Comparison of ENCODE assay signal across 13 cellular contexts in genomic region chr3:143165211-143165610, GRCh38. TPM values are rescaled to one million over a fixed set of nuclear protein-coding genes. Genes with fewer than 3 reads are reported as not detected.
DNase-seq lines count a peak whose midpoint lies in the region; ATAC-seq and TF ChIP-seq lines count a peak whose summit lies in the region.
"Had no signal": no experiment of that assay in that cellular context is flagged by ENCODE, and none has a peak within 500 bp of the region (broad histone marks: within the 10 kb centered on the region; RNA-seq: fewer than 3 reads in every experiment).

No MANE protein-coding gene starts in this region.

- H3K36me3 ChIP-seq in CD4-positive, CD25-positive, alpha-beta regulatory T cell (ENCODE audit: control insufficient read depth, insufficient read depth, low read length) = no peaks in the 10 kb centered on the region
- no peaks in the 10 kb centered on the region for H3K36me3 ChIP-seq in vagina

- in situ Hi-C loops in GM13976 (cut with MboI; ENCODE audit: low sequenced_read_pairs, unreplicated experiment) = no loop called here

- no peak for TF ChIP-seq CTCF in vagina (IDR thresholded peaks at IDR 0.05)
- TF ChIP-seq CTCF in GM13976 (IDR thresholded peaks at IDR 0.05; ENCODE audit: borderline replicate concordance, control extremely low read depth, extremely low read depth, insufficient read depth, missing control alignments) = no peak

- peaks cover 24 to 76% (median 49%) of the 10 kb centered on the region in 4 donors for H3K4me1 Mint-ChIP-seq in CD4-positive, CD25-positive, alpha-beta regulatory T cell
- peaks cover 71% of the 10 kb centered on the region for H3K4me1 Mint-ChIP-seq in activated naive CD8-positive, alpha-beta T cell treated with anti-CD3 and anti-CD28 coated beads for 36 hours

- intact Hi-C loops in vagina (cut with DNase I) = no loop called here

- DNase-seq in CD4-positive, CD25-positive, alpha-beta regulatory T cell = no peak
- no peak for DNase-seq in activated naive CD8-positive, alpha-beta T cell treated with anti-CD3 and anti-CD28 coated beads for 36 hours
- DNase-seq in vagina (ENCODE audit: extremely low spot score in 2 of 2) (no peak), EL (no peak), GM13976 (ENCODE audit: low spot score) (no peak)
- no peak for DNase-seq in activated CD4-positive, CD25-positive, alpha-beta regulatory T cell (lab: John Stamatoyannopoulos, UW)
- DNase-seq: activated effector memory CD4-positive, alpha-beta T cell treated with Interleukin-2 at 50 U/mL for 16 hours; NCI-H2171 had no signal

- H3K4me3 Mint-ChIP-seq in CD4-positive, CD25-positive, alpha-beta regulatory T cell = peak overlapping the region; percentile 59 to 89 (median 66)
- H3K4me3 Mint-ChIP-seq in activated naive CD8-positive, alpha-beta T cell treated with anti-CD3 and anti-CD28 coated beads for 36 hours = peak overlapping the region; percentile 44

- H3K4me1 ChIP-seq in CD4-positive, CD25-positive, alpha-beta regulatory T cell (ENCODE audit: control insufficient read depth, insufficient read depth, low read length, poor library complexity, severe bottlenecking) = peaks cover 51% of the 10 kb centered on the region
- H3K4me1 ChIP-seq in vagina = no peaks in the 10 kb centered on the region

- peaks cover 4% of the 10 kb centered on the region for H3K36me3 Mint-ChIP-seq in CD4-positive, CD25-positive, alpha-beta regulatory T cell
- H3K36me3 Mint-ChIP-seq in activated naive CD8-positive, alpha-beta T cell treated with anti-CD3 and anti-CD28 coated beads for 36 hours = peaks cover 10% of the 10 kb centered on the region

- H3K9me3 Mint-ChIP-seq in CD4-positive, CD25-positive, alpha-beta regulatory T cell = peaks cover 0 to 2% (median 0%) of the 10 kb centered on the region in 7 donors
- peaks cover 6% of the 10 kb centered on the region for H3K9me3 Mint-ChIP-seq in activated naive CD8-positive, alpha-beta T cell treated with anti-CD3 and anti-CD28 coated beads for 36 hours
- H3K9me3 Mint-ChIP-seq: IgD-negative memory B cell had no signal

- H3K27me3 ChIP-seq in CD4-positive, CD25-positive, alpha-beta regulatory T cell (ENCODE audit: control insufficient read depth, insufficient read depth, low read length) = no peaks in the 10 kb centered on the region
- no peaks in the 10 kb centered on the region for H3K27me3 ChIP-seq in vagina

- no peaks in the 10 kb centered on the region for H3K9me3 ChIP-seq in CD4-positive, CD25-positive, alpha-beta regulatory T cell (ENCODE audit: control insufficient read depth in 2 of 2, low read length in 2 of 2)
- no peaks in the 10 kb centered on the region for H3K9me3 ChIP-seq in vagina

- H3K27me3 Mint-ChIP-seq in CD4-positive, CD25-positive, alpha-beta regulatory T cell = no peaks in the 10 kb centered on the region
- H3K27me3 Mint-ChIP-seq in activated naive CD8-positive, alpha-beta T cell treated with anti-CD3 and anti-CD28 coated beads for 36 hours = no peaks in the 10 kb centered on the region
- H3K27me3 Mint-ChIP-seq: IgD-negative memory B cell had no signal

- H3K4me3 ChIP-seq in CD4-positive, CD25-positive, alpha-beta regulatory T cell (ENCODE audit: low read depth, low read length) = peak overlapping the region; percentile 56
- no peak overlapping the region for H3K4me3 ChIP-seq in vagina
- H3K4me3 ChIP-seq: SK-N-MC had no signal

- no peak for ATAC-seq in CD4-positive, CD25-positive, alpha-beta regulatory T cell (ENCODE audit: low read depth in 2 of 2)
- ATAC-seq in GM19023 (IDR thresholded peaks at IDR 0.05; ENCODE audit: unreplicated experiment) = peak; percentile 18
- ATAC-seq in HG02938 (IDR thresholded peaks at IDR 0.05; ENCODE audit: unreplicated experiment) = peak; percentile 28

- H3K27ac Mint-ChIP-seq in CD4-positive, CD25-positive, alpha-beta regulatory T cell = peak overlapping the region; percentile 90 to 94 (median 92)
- H3K27ac Mint-ChIP-seq in activated naive CD8-positive, alpha-beta T cell treated with anti-CD3 and anti-CD28 coated beads for 36 hours = peak overlapping the region; percentile 90
- H3K27ac Mint-ChIP-seq: progenitor cell of endocrine pancreas had no signal

- H3K27ac ChIP-seq in CD4-positive, CD25-positive, alpha-beta regulatory T cell (ENCODE audit: insufficient read depth, low read length, poor library complexity, severe bottlenecking) = peak overlapping the region; percentile 27
- H3K27ac ChIP-seq in vagina = no peak overlapping the region
- H3K27ac ChIP-seq: SK-N-MC had no signal

- no peak for TF ChIP-seq POLR2A in vagina (IDR thresholded peaks at IDR 0.05)

RNA-seq across cellular contexts. Expression of gene CHST2, which starts 45.6 kb away (rescaled TPM):
- total RNA-seq in CD4-positive, CD25-positive, alpha-beta regulatory T cell = 4.9 TPM
- 1 to 10 TPM; 4.3 to 6.0 (median 5.2) TPM for polyA plus RNA-seq in CD4-positive, CD25-positive, alpha-beta regulatory T cell
- 10 to 100 TPM; 12.0 to 13.2 TPM for total RNA-seq in activated naive CD8-positive, alpha-beta T cell treated with anti-CD3 and anti-CD28 coated beads for 36 hours
- total RNA-seq in vagina = 12.5 TPM

Comparison
In these comparisons a context has a peak if more than half of its experiments do, and no peak if none do; other contexts are left out.
1. ATAC-seq: peak in GM19023 (single experiment) and HG02938 (single experiment); none in CD4-positive, CD25-positive, alpha-beta regulatory T cell (0 of 2).